In genomic region chr13:26956532-26957142, GRCh38 we compare ENCODE assay signal across 2 cellular contexts.
TF ChIP-seq lines count a peak whose summit lies in the region.

No MANE protein-coding gene starts in this region.

TF ChIP-seq in HCT116, 20 proteins besides CTCF, POLR2A, EP300 and RAD21:
- no peak for TF ChIP-seq SIN3A (IDR thresholded peaks at IDR 0.05; ENCODE audit: low read depth)
- no peak for TF ChIP-seq ZNF274 (IDR thresholded peaks at IDR 0.05; ENCODE audit: low read depth, low read length)
- no peak for TF ChIP-seq EZH2phosphoT487 (IDR thresholded peaks at IDR 0.05; ENCODE audit: borderline replicate concordance)
- no peak for TF ChIP-seq SP1 (IDR thresholded peaks at IDR 0.05; ENCODE audit: low read depth)
- peak; percentile 41 for TF ChIP-seq TCF7L2 (IDR thresholded peaks at IDR 0.05; ENCODE audit: borderline replicate concordance, extremely low read depth, insufficient read depth, insufficient read length)
- TF ChIP-seq SRF (IDR thresholded peaks at IDR 0.05; ENCODE audit: low read depth), result no peak
- TF ChIP-seq JUND (IDR thresholded peaks at IDR 0.05), result no peak
- no peak for TF ChIP-seq REST (IDR thresholded peaks at IDR 0.05; ENCODE audit: low read depth)

TF ChIP-seq in liver, 16 proteins besides CTCF, POLR2A, EP300 and RAD21:
- TF ChIP-seq MAX (IDR thresholded peaks at IDR 0.05) (peak; percentile 9), REST (IDR thresholded peaks at IDR 0.05) (peak; percentile 18), HNF4A (conservative IDR thresholded peaks at IDR 0.05) (peak in 1 of 2 donors; percentile 67), RXRA (IDR thresholded peaks at IDR 0.05) (peak in 1 of 2 donors; percentile 49), YY1 (IDR thresholded peaks at IDR 0.05) (peak; percentile 63), NR2F2 (IDR thresholded peaks at IDR 0.05) (no peak), FOXA2 (IDR thresholded peaks at IDR 0.05) (no peak)
